1 cellular context compared by ENCODE assay signal in the genomic region with DNA sequence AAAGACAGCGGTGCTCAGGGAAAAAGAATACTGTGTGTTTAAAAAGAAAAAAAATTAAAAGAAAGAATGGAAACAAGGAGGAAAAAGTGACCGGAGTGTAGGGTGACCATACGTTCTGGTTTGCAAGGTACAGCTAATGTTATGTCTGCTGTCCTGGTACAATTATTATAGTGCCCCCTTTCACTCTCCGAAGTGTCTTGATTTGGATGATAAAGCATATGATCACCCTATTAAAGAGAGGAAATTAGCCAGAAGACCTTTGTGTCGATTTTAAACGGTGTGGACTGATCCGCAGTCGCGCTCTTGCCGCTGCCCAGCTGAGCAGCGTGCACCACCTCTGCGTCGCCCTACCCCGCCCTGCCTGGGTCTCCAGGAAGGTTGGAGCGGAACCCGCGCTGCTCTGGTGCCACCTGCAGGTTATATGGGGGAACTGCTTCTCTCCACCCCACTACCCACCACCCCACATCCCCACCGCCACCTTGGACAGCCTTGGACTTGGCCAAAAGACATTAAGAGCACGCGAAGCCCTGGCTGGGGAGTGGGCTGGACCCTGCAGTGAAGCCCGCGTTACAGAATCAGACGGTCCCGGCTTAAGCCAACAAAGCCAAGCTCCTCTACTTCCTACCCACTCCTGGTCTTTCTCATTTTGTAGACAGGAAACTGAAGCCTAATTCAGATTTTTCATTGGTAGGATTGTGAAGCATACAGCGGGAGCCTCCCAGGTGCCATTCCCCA.
A peak's percentile ranks its signal among the peaks of the same experiment; 100 is the strongest.
TF ChIP-seq lines count a peak whose summit lies in the region.

No MANE protein-coding gene starts in this region.

TF ChIP-seq in HepG2, 621 proteins besides CTCF, POLR2A, EP300 and RAD21 (continued from another document):
- TF ChIP-seq, protein P1, sequence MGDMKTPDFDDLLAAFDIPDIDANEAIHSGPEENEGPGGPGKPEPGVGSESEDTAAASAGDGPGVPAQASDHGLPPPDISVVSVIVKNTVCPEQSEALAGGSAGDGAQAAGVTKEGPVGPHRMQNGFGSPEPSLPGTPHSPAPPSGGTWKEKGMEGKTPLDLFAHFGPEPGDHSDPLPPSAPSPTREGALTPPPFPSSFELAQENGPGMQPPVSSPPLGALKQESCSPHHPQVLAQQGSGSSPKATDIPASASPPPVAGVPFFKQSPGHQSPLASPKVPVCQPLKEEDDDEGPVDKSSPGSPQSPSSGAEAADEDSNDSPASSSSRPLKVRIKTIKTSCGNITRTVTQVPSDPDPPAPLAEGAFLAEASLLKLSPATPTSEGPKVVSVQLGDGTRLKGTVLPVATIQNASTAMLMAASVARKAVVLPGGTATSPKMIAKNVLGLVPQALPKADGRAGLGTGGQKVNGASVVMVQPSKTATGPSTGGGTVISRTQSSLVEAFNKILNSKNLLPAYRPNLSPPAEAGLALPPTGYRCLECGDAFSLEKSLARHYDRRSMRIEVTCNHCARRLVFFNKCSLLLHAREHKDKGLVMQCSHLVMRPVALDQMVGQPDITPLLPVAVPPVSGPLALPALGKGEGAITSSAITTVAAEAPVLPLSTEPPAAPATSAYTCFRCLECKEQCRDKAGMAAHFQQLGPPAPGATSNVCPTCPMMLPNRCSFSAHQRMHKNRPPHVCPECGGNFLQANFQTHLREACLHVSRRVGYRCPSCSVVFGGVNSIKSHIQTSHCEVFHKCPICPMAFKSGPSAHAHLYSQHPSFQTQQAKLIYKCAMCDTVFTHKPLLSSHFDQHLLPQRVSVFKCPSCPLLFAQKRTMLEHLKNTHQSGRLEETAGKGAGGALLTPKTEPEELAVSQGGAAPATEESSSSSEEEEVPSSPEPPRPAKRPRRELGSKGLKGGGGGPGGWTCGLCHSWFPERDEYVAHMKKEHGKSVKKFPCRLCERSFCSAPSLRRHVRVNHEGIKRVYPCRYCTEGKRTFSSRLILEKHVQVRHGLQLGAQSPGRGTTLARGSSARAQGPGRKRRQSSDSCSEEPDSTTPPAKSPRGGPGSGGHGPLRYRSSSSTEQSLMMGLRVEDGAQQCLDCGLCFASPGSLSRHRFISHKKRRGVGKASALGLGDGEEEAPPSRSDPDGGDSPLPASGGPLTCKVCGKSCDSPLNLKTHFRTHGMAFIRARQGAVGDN (CRISPR knock-in tag; IDR thresholded peaks at IDR 0.05) = peak; percentile 51
- TF ChIP-seq ZNF562 (CRISPR knock-in tag; IDR thresholded peaks at IDR 0.05; ENCODE audit: borderline replicate concordance) (no peak), ELF3 (CRISPR knock-in tag; IDR thresholded peaks at IDR 0.05) (peak; percentile 35; the same call in 1 of the 2 replicates), HOXA9 (CRISPR knock-in tag; IDR thresholded peaks at IDR 0.05; ENCODE audit: borderline replicate concordance) (no peak), E2F1 (CRISPR knock-in tag; IDR thresholded peaks at IDR 0.05) (no peak), ZBTB38 (CRISPR knock-in tag; IDR thresholded peaks at IDR 0.05) (peak; percentile 45; the same call in 1 of the 2 replicates), ZNF792 (CRISPR knock-in tag; IDR thresholded peaks at IDR 0.05) (no peak), SMC3 (IDR thresholded peaks at IDR 0.05; ENCODE audit: low read length) (peak; percentile 71), ZNF282 (IDR thresholded peaks at IDR 0.05; ENCODE audit: partially characterized antibody) (no peak)
